Comparison of ENCODE assay signal across 10 cellular contexts in genomic region chr9:105883847-105884246, GRCh38.
DNase-seq lines count a peak whose midpoint lies in the region; ATAC-seq and TF ChIP-seq lines count a peak whose summit lies in the region.
"Had no signal": no experiment of that assay in that cellular context is flagged by ENCODE, and none has a peak within 500 bp of the region (broad histone marks: within the 10 kb centered on the region; RNA-seq: fewer than 3 reads in every experiment).

No MANE protein-coding gene starts in this region.

- no peaks in the 10 kb centered on the region for H3K27me3 ChIP-seq in CD8-positive, alpha-beta T cell (ENCODE audit: insufficient read depth, low read length)

- peaks cover 8% of the 10 kb centered on the region for H3K4me1 Mint-ChIP-seq in CD8-positive, alpha-beta T cell (ENCODE audit: low read depth)
- peaks cover 28% of the 10 kb centered on the region for H3K4me1 Mint-ChIP-seq in activated CD4-positive, alpha-beta memory T cell treated with anti-CD3 and anti-CD28 coated beads, Interleukin-2, amount 10 ng/mL, durations not matched to agents 7 days and 5 days

- intact Hi-C loops in CD8-positive, alpha-beta T cell (cut with DNase I, micrococcal nuclease): no loop called here
- intact Hi-C loops in mucosa of descending colon (cut with DNase I, micrococcal nuclease): loop anchor here in 1 of 2 donors (5.0 kb wide), 1 partner anchor 277 kb away; no protein-coding TSS in a partner anchor

- DNase-seq in GF-D8 (lab: John Stamatoyannopoulos, UW) (peak; percentile 25), NOMO-1 treated with DMSO at 0.1 percent for 48 hours (lab: John Stamatoyannopoulos, UW; ENCODE audit: unreplicated experiment) (peak; percentile 73), mucosa of descending colon (no peak), hypothalamus (lab: John Stamatoyannopoulos, UW) (no peak)
- no peak for DNase-seq in CD8-positive, alpha-beta T cell
- DNase-seq in activated CD4-positive, alpha-beta memory T cell treated with anti-CD3 and anti-CD28 coated beads, Interleukin-2, amount 10 ng/mL, durations not matched to agents 7 days and 5 days: no peak
- DNase-seq: Calu3 had no signal

- H3K4me3 Mint-ChIP-seq in CD8-positive, alpha-beta T cell: no peak overlapping the region
- H3K4me3 Mint-ChIP-seq in activated CD4-positive, alpha-beta memory T cell treated with anti-CD3 and anti-CD28 coated beads, Interleukin-2, amount 10 ng/mL, durations not matched to agents 7 days and 5 days: no peak overlapping the region

- CTCF ChIA-PET in CD8-positive, alpha-beta T cell (lab: Charles Lee): interaction anchor here (7.0 kb wide), 1 partner anchor 42 kb away, joined by 93 read pairs; no protein-coding TSS in a partner anchor
- CTCF ChIA-PET in activated CD4-positive, alpha-beta memory T cell treated with anti-CD3 and anti-CD28 coated beads, Interleukin-2, amount 10 ng/mL, durations not matched to agents 7 days and 5 days (lab: Charles Lee): interaction anchor here (0.7 to 1.5 kb wide), 4 partner anchors 25 to 166 kb away, joined by 3 to 4 read pairs (median 4); no protein-coding TSS in a partner anchor

- H3K9me3 Mint-ChIP-seq in CD8-positive, alpha-beta T cell: no peaks in the 10 kb centered on the region
- no peaks in the 10 kb centered on the region for H3K9me3 Mint-ChIP-seq in activated CD4-positive, alpha-beta memory T cell treated with anti-CD3 and anti-CD28 coated beads, Interleukin-2, amount 10 ng/mL, durations not matched to agents 7 days and 5 days

- H3K9me3 ChIP-seq in CD8-positive, alpha-beta T cell (ENCODE audit: low read length): no peaks in the 10 kb centered on the region
- H3K9me3 ChIP-seq in mucosa of descending colon: no peaks in the 10 kb centered on the region

- no peak overlapping the region for H3K27ac Mint-ChIP-seq in CD8-positive, alpha-beta T cell
- no peak overlapping the region for H3K27ac Mint-ChIP-seq in activated CD4-positive, alpha-beta memory T cell treated with anti-CD3 and anti-CD28 coated beads, Interleukin-2, amount 10 ng/mL, durations not matched to agents 7 days and 5 days

- POLR2A ChIA-PET in CD8-positive, alpha-beta T cell (lab: Charles Lee): no interaction called here
- POLR2A ChIA-PET in activated CD4-positive, alpha-beta memory T cell treated with anti-CD3 and anti-CD28 coated beads, Interleukin-2, amount 10 ng/mL, durations not matched to agents 7 days and 5 days (lab: Charles Lee): no interaction called here

- no peaks in the 10 kb centered on the region for H3K27me3 Mint-ChIP-seq in CD8-positive, alpha-beta T cell (ENCODE audit: low read depth)
- peaks cover 16% of the 10 kb centered on the region for H3K27me3 Mint-ChIP-seq in activated CD4-positive, alpha-beta memory T cell treated with anti-CD3 and anti-CD28 coated beads, Interleukin-2, amount 10 ng/mL, durations not matched to agents 7 days and 5 days

- no peak for TF ChIP-seq CTCF in CD8-positive, alpha-beta T cell (IDR thresholded peaks at IDR 0.05)
- no peak for TF ChIP-seq CTCF in mucosa of descending colon (IDR thresholded peaks at IDR 0.05)

- ATAC-seq in GM19328 (IDR thresholded peaks at IDR 0.05; ENCODE audit: unreplicated experiment) (peak; percentile 88), HG02981 (IDR thresholded peaks at IDR 0.05; ENCODE audit: unreplicated experiment) (peak; percentile 89), mucosa of descending colon (no peak)
- ATAC-seq in CD8-positive, alpha-beta T cell: no peak
- ATAC-seq: SK-N-SH treated with all-trans-retinoic acid at 6 μM for 48 hours had no signal

- no peaks in the 10 kb centered on the region for H3K36me3 ChIP-seq in CD8-positive, alpha-beta T cell (ENCODE audit: insufficient read depth, low read length)
- H3K36me3 ChIP-seq in mucosa of descending colon (ENCODE audit: low read depth): no peaks in the 10 kb centered on the region

- H3K36me3 Mint-ChIP-seq in CD8-positive, alpha-beta T cell: no peaks in the 10 kb centered on the region
- no peaks in the 10 kb centered on the region for H3K36me3 Mint-ChIP-seq in activated CD4-positive, alpha-beta memory T cell treated with anti-CD3 and anti-CD28 coated beads, Interleukin-2, amount 10 ng/mL, durations not matched to agents 7 days and 5 days (ENCODE audit: low read depth)

- H3K27ac ChIP-seq in CD8-positive, alpha-beta T cell (ENCODE audit: low read depth, low read length): no peak overlapping the region

- no peak overlapping the region for H3K4me3 ChIP-seq in CD8-positive, alpha-beta T cell (ENCODE audit: low read depth, low read length)
- H3K4me3 ChIP-seq in mucosa of descending colon: no peak overlapping the region

- no peaks in the 10 kb centered on the region for H3K4me1 ChIP-seq in CD8-positive, alpha-beta T cell (ENCODE audit: insufficient read depth, low read length)
- H3K4me1 ChIP-seq in mucosa of descending colon (ENCODE audit: low read depth): no peaks in the 10 kb centered on the region

Comparison
In these comparisons a context has a peak if more than half of its experiments do, and no peak if none do; other contexts are left out.
1. DNase-seq: peak in GF-D8 (single experiment) and NOMO-1 treated with DMSO at 0.1 percent for 48 hours (single experiment); none in CD8-positive, alpha-beta T cell (0 of 7), mucosa of descending colon (0 of 3), hypothalamus (0 of 51) and activated CD4-positive, alpha-beta memory T cell treated with anti-CD3 and anti-CD28 coated beads, Interleukin-2, amount 10 ng/mL, durations not matched to agents 7 days and 5 days (single experiment).
2. ATAC-seq: peak in GM19328 (single experiment) and HG02981 (single experiment); none in CD8-positive, alpha-beta T cell (single experiment) and mucosa of descending colon (single experiment).